20 cellular contexts compared by ENCODE assay signal in genomic region chr5:160789219-160789820, GRCh38.
A peak's percentile ranks its signal among the peaks of the same experiment; 100 is the strongest.
DNase-seq lines count a peak whose midpoint lies in the region; ATAC-seq and TF ChIP-seq lines count a peak whose summit lies in the region.
"Had no signal": no experiment of that assay in that cellular context is flagged by ENCODE, and none has a peak within 500 bp of the region (broad histone marks: within the 10 kb centered on the region; RNA-seq: fewer than 3 reads in every experiment).

No MANE protein-coding gene starts in this region.

- no peaks in the 10 kb centered on the region for H3K9me3 Mint-ChIP-seq in neural progenitor cell
- H3K9me3 Mint-ChIP-seq: CD4-positive, alpha-beta T cell; CD8-positive, alpha-beta T cell had no signal

- TF ChIP-seq EP300 in transverse colon (IDR thresholded peaks at IDR 0.05; ENCODE audit: low read depth): no peak

- intact Hi-C loops in left colon (cut with DNase I, micrococcal nuclease) (loop anchor here in 1 of 2 donors (5.0 kb wide), 1 partner anchor 107 kb away; no protein-coding TSS in a partner anchor), mucosa of descending colon (cut with DNase I, micrococcal nuclease) (loop anchor here in 1 of 2 donors (5.0 kb wide), 1 partner anchor 107 kb away; no protein-coding TSS in a partner anchor), transverse colon (cut with DNase I; ENCODE audit: low total_unique reads) (no loop called here)

- no peak for TF ChIP-seq CTCF in mucosa of descending colon (IDR thresholded peaks at IDR 0.05)
- no peak for TF ChIP-seq CTCF in transverse colon (IDR thresholded peaks at IDR 0.05)
- no peak for TF ChIP-seq CTCF in neural progenitor cell (IDR thresholded peaks at IDR 0.05)

- H3K27me3 ChIP-seq in transverse colon: no peaks in the 10 kb centered on the region
- no peaks in the 10 kb centered on the region for H3K27me3 ChIP-seq in neural progenitor cell
- H3K27me3 ChIP-seq: BLaER1 treated with 17β-estradiol and CSF1 and Interleukin-3, amounts not matched to agents 10 nM and 100 nM had no signal

- peaks cover 12% of the 10 kb centered on the region for H3K4me1 Mint-ChIP-seq in neural progenitor cell
- H3K4me1 Mint-ChIP-seq: B cell had no signal

- no peaks in the 10 kb centered on the region for H3K9me3 ChIP-seq in mucosa of descending colon
- no peaks in the 10 kb centered on the region for H3K9me3 ChIP-seq in transverse colon
- no peaks in the 10 kb centered on the region for H3K9me3 ChIP-seq in neural progenitor cell (ENCODE audit: low read depth)
- H3K9me3 ChIP-seq: A549, Caco-2 had no signal

- H3K4me1 ChIP-seq in mucosa of descending colon (ENCODE audit: low read depth) (peaks cover 8% of the 10 kb centered on the region), transverse colon (peaks cover 4 to 16% (median 5%) of the 10 kb centered on the region in 4 donors), neural progenitor cell (peaks cover 15% of the 10 kb centered on the region)
- H3K4me1 ChIP-seq: A549, Caco-2 had no signal

- no peak overlapping the region for H2AFZ ChIP-seq in neural progenitor cell (replicated peaks)

- no peaks in the 10 kb centered on the region for H3K79me2 ChIP-seq in neural progenitor cell (ENCODE audit: low read depth)

- H3K36me3 ChIP-seq in mucosa of descending colon (ENCODE audit: low read depth): no peaks in the 10 kb centered on the region
- no peaks in the 10 kb centered on the region for H3K36me3 ChIP-seq in transverse colon
- H3K36me3 ChIP-seq in neural progenitor cell: no peaks in the 10 kb centered on the region
- H3K36me3 ChIP-seq: BLaER1 treated with 17β-estradiol and CSF1 and Interleukin-3, amounts not matched to agents 10 nM and 100 nM had no signal

- H3K4me2 ChIP-seq in neural progenitor cell: no peak overlapping the region
- H3K4me2 ChIP-seq: A549; BLaER1 treated with 17β-estradiol and CSF1 and Interleukin-3, amounts not matched to agents 10 nM and 100 nM had no signal

- 47 to 56% methylated on average over 2 to 3 of the region's 3 CpGs for WGBS in transverse colon (ENCODE audit: low coverage in 1 of 2), 2 donors

- no peak overlapping the region for H3K4me3 ChIP-seq in mucosa of descending colon
- no peak overlapping the region for H3K4me3 ChIP-seq in transverse colon
- no peak overlapping the region for H3K4me3 ChIP-seq in neural progenitor cell
- H3K4me3 ChIP-seq: A549; BLaER1 treated with 17β-estradiol and CSF1 and Interleukin-3, amounts not matched to agents 10 nM and 100 nM had no signal

- in situ Hi-C loops in transverse colon (cut with MboI; ENCODE audit: low pct_ligation_motif_present in 1 of 4, low pct_unique_long_range_greater_than_20kb in 1 of 4, low sequenced_read_pairs in 3 of 4): loop anchor here in 2 of 4 donors (25.0 kb wide), 2 partner anchors 277 to 302 kb away; no protein-coding TSS in a partner anchor

- H3F3A ChIP-seq in neural progenitor cell (ENCODE audit: low read depth): peaks cover 4% of the 10 kb centered on the region

- TF ChIP-seq POLR2A in transverse colon (IDR thresholded peaks at IDR 0.05): no peak

- DNase-seq in NOMO-1 treated with DMSO at 0.1 percent for 48 hours (lab: John Stamatoyannopoulos, UW; ENCODE audit: unreplicated experiment) (peak; percentile 16), NOMO-1 treated with dmso at 0.1 percent for 144 hours (lab: John Stamatoyannopoulos, UW; ENCODE audit: unreplicated experiment) (no peak), left colon (no peak), mucosa of descending colon (no peak), transverse colon (no peak), iPS-NIHi7 (ENCODE audit: extremely low spot score) (no peak), neural progenitor cell (ENCODE audit: low spot score) (no peak)
- DNase-seq: AML-193; Caco-2; Calu3; CD4-positive, alpha-beta T cell; CD8-positive, alpha-beta T cell; DMS79 treated with DMSO at 0.1 percent for 48 hours; GF-D8 had no signal

- no peak overlapping the region for H3K9ac ChIP-seq in neural progenitor cell
- H3K9ac ChIP-seq: BLaER1 treated with 17β-estradiol and CSF1 and Interleukin-3, amounts not matched to agents 10 nM and 100 nM had no signal

- ATAC-seq in left colon: peak; percentile 72
- ATAC-seq in mucosa of descending colon: peak; percentile 66
- ATAC-seq in HG02885 (IDR thresholded peaks at IDR 0.05; ENCODE audit: poor library complexity, unreplicated experiment): no peak
- ATAC-seq: A549; CD8-positive, alpha-beta T cell had no signal

- H3K36me3 Mint-ChIP-seq in neural progenitor cell: no peaks in the 10 kb centered on the region
- H3K36me3 Mint-ChIP-seq: CD8-positive, alpha-beta T cell had no signal

- H3K27ac Mint-ChIP-seq in neural progenitor cell: no peak overlapping the region
- H3K27ac Mint-ChIP-seq: B cell; CD4-positive, alpha-beta T cell; CD8-positive, alpha-beta T cell had no signal

- H3K27me3 Mint-ChIP-seq in neural progenitor cell (ENCODE audit: insufficient read depth, low read depth): peaks cover 2% of the 10 kb centered on the region

- H3K27ac ChIP-seq in transverse colon: peak overlapping the region in 3 of 4 donors; percentile 22 to 48 (median 26)
- no peak overlapping the region for H3K27ac ChIP-seq in neural progenitor cell
- H3K27ac ChIP-seq: 22Rv1; A549; BLaER1 treated with 17β-estradiol and CSF1 and Interleukin-3, amounts not matched to agents 10 nM and 100 nM; C4-2B had no signal

- no peak overlapping the region for H3K4me3 Mint-ChIP-seq in neural progenitor cell
- H3K4me3 Mint-ChIP-seq: B cell; CD4-positive, alpha-beta T cell; CD8-positive, alpha-beta T cell had no signal

- H4K20me1 ChIP-seq in neural progenitor cell (ENCODE audit: low read depth): no peaks in the 10 kb centered on the region
- H4K20me1 ChIP-seq: BLaER1 treated with 17β-estradiol and CSF1 and Interleukin-3, amounts not matched to agents 10 nM and 100 nM had no signal
